In genomic region chr5:124655211-124655880, GRCh38 we compare ENCODE assay signal across 10 cellular contexts.
DNase-seq lines count a peak whose midpoint lies in the region; ATAC-seq and TF ChIP-seq lines count a peak whose summit lies in the region.
"Had no signal": no experiment of that assay in that cellular context is flagged by ENCODE, and none has a peak within 500 bp of the region (broad histone marks: within the 10 kb centered on the region; RNA-seq: fewer than 3 reads in every experiment).

No MANE protein-coding gene starts in this region.

- DNase-seq in NCI-H2171 treated with DMSO at 0.1 percent for 48 hours (lab: John Stamatoyannopoulos, UW): peak; percentile 66
- DNase-seq in NCI-H2171 (lab: John Stamatoyannopoulos, UW): no peak
- peak; percentile 96 for DNase-seq in NCI-H69 (lab: John Stamatoyannopoulos, UW)
- DNase-seq in epithelial cell of proximal tubule (ENCODE audit: low read depth): no peak
- DNase-seq in UCSD-AML1 (lab: John Stamatoyannopoulos, UW; ENCODE audit: unreplicated experiment): no peak
- DNase-seq: activated CD4-positive, alpha-beta T cell treated with anti-CD3 and anti-CD28 coated beads for 4 hours; stimulated activated naive B cell treated with anti-CD40 and anti-IgM and Interleukin-4, amounts not matched to agents 10 μg/mL and 1 μg/mL and 100 μg/mL, for 72 hours had no signal

- H3K9ac ChIP-seq in skeletal muscle tissue (ENCODE audit: low read depth in 1 of 3, low read length in 3 of 3): peak overlapping the region in 1 of 3 donors; percentile 62

- peak overlapping the region; percentile 24 for H3K4me3 ChIP-seq in epithelial cell of proximal tubule (ENCODE audit: low read depth, low read length)
- H3K4me3 ChIP-seq in skeletal muscle tissue (ENCODE audit: low read length in 3 of 3): peak overlapping the region in 1 of 3 donors; percentile 37

- H3K4me1 ChIP-seq in skeletal muscle tissue (ENCODE audit: control insufficient read depth in 3 of 3, insufficient read depth in 3 of 3, low read length in 3 of 3): peaks cover 42 to 55% (median 52%) of the 10 kb centered on the region in 3 donors

- no peaks in the 10 kb centered on the region for H3K36me3 ChIP-seq in skeletal muscle tissue (ENCODE audit: control insufficient read depth in 3 of 3, insufficient read depth in 3 of 3, low read length in 3 of 3)

- H3K9me3 ChIP-seq in skeletal muscle tissue (ENCODE audit: control insufficient read depth in 3 of 3, low read length in 3 of 3): no peaks in the 10 kb centered on the region

- TF ChIP-seq CTCF in epithelial cell of proximal tubule (conservative IDR thresholded peaks at IDR 0.05; ENCODE audit: low read depth, low read length): no peak

- no peak for ATAC-seq in GM19395 (IDR thresholded peaks at IDR 0.05; ENCODE audit: unreplicated experiment)
- no peak for ATAC-seq in HG02678 (IDR thresholded peaks at IDR 0.05; ENCODE audit: unreplicated experiment)

- H3K27me3 ChIP-seq in skeletal muscle tissue (ENCODE audit: control insufficient read depth in 3 of 3, insufficient read depth in 3 of 3, low read length in 3 of 3): no peaks in the 10 kb centered on the region

- H3K27ac ChIP-seq in skeletal muscle tissue (ENCODE audit: low read depth, low read length): peak overlapping the region; percentile 73

Comparison
In these comparisons a context has a peak if more than half of its experiments do, and no peak if none do; other contexts are left out.
1. DNase-seq: peak in NCI-H2171 treated with DMSO at 0.1 percent for 48 hours (single experiment) and NCI-H69 (single experiment); none in NCI-H2171 (single experiment), epithelial cell of proximal tubule (single experiment) and UCSD-AML1 (single experiment).